ENCODE assay signal across 8 cellular contexts in genomic region chr13:29594310-29594709, GRCh38. TPM values are rescaled to one million over a fixed set of nuclear protein-coding genes. Genes with fewer than 3 reads are reported as not detected.
DNase-seq lines count a peak whose midpoint lies in the region; ATAC-seq and TF ChIP-seq lines count a peak whose summit lies in the region.

No MANE protein-coding gene starts in this region.

- no peaks in the 10 kb centered on the region for H3K9me3 ChIP-seq in effector memory CD4-positive, alpha-beta T cell (ENCODE audit: control insufficient read depth, low read length)

- peaks cover 54% of the 10 kb centered on the region for H3K4me1 Mint-ChIP-seq in WTC11
- H3K4me1 Mint-ChIP-seq in mesothelial cell of epicardium: peaks cover 8% of the 10 kb centered on the region
- H3K4me1 Mint-ChIP-seq in stimulated activated naive CD8-positive, alpha-beta T cell treated with anti-CD3 and anti-CD28 coated beads, Interleukin-15, amount 100 ng/mL, for 72 hours: peaks cover 59% of the 10 kb centered on the region

- H3K9me3 Mint-ChIP-seq in WTC11 (no peaks in the 10 kb centered on the region), mesothelial cell of epicardium (no peaks in the 10 kb centered on the region)
- no peaks in the 10 kb centered on the region for H3K9me3 Mint-ChIP-seq in stimulated activated naive CD8-positive, alpha-beta T cell treated with anti-CD3 and anti-CD28 coated beads, Interleukin-15, amount 100 ng/mL, for 72 hours

- peak; percentile 6 for DNase-seq in activated gamma-delta T cell treated with anti-CD3 and anti-CD28 coated beads, Interleukin-2, amount 50 U/mL, for 16 hours (ENCODE audit: low read depth)
- DNase-seq in activated gamma-delta T cell (lab: John Stamatoyannopoulos, UW): no peak
- DNase-seq in NCI-H2029 (lab: John Stamatoyannopoulos, UW): peak; percentile 18
- no peak for DNase-seq in WTC11 (ENCODE audit: low spot score)
- peak in 1 of 3 donors; percentile 12 for DNase-seq in effector memory CD4-positive, alpha-beta T cell
- DNase-seq in mesothelial cell of epicardium (ENCODE audit: low spot score in 2 of 2, unreplicated experiment in 2 of 2): peak in 1 of 2 experiments; percentile 45
- DNase-seq in stimulated activated naive CD8-positive, alpha-beta T cell treated with anti-CD3 and anti-CD28 coated beads, Interleukin-15, amount 100 ng/mL, for 72 hours: peak in 1 of 2 donors; percentile 59

- no peaks in the 10 kb centered on the region for H3K36me3 Mint-ChIP-seq in WTC11
- H3K36me3 Mint-ChIP-seq in mesothelial cell of epicardium: no peaks in the 10 kb centered on the region

- CTCF ChIA-PET in WTC11 (lab: Charles Lee): no interaction called here

- peak overlapping the region; percentile 73 for H3K27ac ChIP-seq in effector memory CD4-positive, alpha-beta T cell (ENCODE audit: insufficient read depth, low read length, poor library complexity, severe bottlenecking)

- H3K4me3 Mint-ChIP-seq in WTC11: peak overlapping the region; percentile 82
- H3K4me3 Mint-ChIP-seq in mesothelial cell of epicardium: peak overlapping the region; percentile 75
- peak overlapping the region; percentile 88 to 90 for H3K4me3 Mint-ChIP-seq in stimulated activated naive CD8-positive, alpha-beta T cell treated with anti-CD3 and anti-CD28 coated beads, Interleukin-15, amount 100 ng/mL, for 72 hours

- H3K4me3 ChIP-seq in effector memory CD4-positive, alpha-beta T cell (ENCODE audit: insufficient read depth, low read depth, low read length, poor library complexity, severe bottlenecking): peak overlapping the region; percentile 85

- H3K27me3 ChIP-seq in effector memory CD4-positive, alpha-beta T cell (replicated peaks; ENCODE audit: control insufficient read depth, insufficient read depth, low read length, poor library complexity, severe bottlenecking): no peaks in the 10 kb centered on the region

- H3K27me3 Mint-ChIP-seq in WTC11 (ENCODE audit: low read depth) (peaks cover 12% of the 10 kb centered on the region), mesothelial cell of epicardium (ENCODE audit: low read depth) (peaks cover 21% of the 10 kb centered on the region)
- H3K27me3 Mint-ChIP-seq in stimulated activated naive CD8-positive, alpha-beta T cell treated with anti-CD3 and anti-CD28 coated beads, Interleukin-15, amount 100 ng/mL, for 72 hours: peaks cover 8% of the 10 kb centered on the region

- peaks cover 8% of the 10 kb centered on the region for H3K4me1 ChIP-seq in effector memory CD4-positive, alpha-beta T cell (ENCODE audit: control insufficient read depth, insufficient read depth, low read length, poor library complexity, severe bottlenecking)

- TF ChIP-seq CTCF in WTC11 (IDR thresholded peaks at IDR 0.05): no peak
- no peak for TF ChIP-seq CTCF in mesothelial cell of epicardium (IDR thresholded peaks at IDR 0.05; ENCODE audit: unreplicated experiment)

- peak; percentile 36 for ATAC-seq in HG02798 (IDR thresholded peaks at IDR 0.05; ENCODE audit: poor library complexity, unreplicated experiment)
- ATAC-seq in WTC11: peak; percentile 9
- peak; percentile 46 for ATAC-seq in stimulated activated naive CD8-positive, alpha-beta T cell treated with anti-CD3 and anti-CD28 coated beads, Interleukin-15, amount 100 ng/mL, for 72 hours

- peak overlapping the region; percentile 86 for H3K27ac Mint-ChIP-seq in WTC11
- H3K27ac Mint-ChIP-seq in mesothelial cell of epicardium: peak overlapping the region; percentile 91
- H3K27ac Mint-ChIP-seq in stimulated activated naive CD8-positive, alpha-beta T cell treated with anti-CD3 and anti-CD28 coated beads, Interleukin-15, amount 100 ng/mL, for 72 hours: peak overlapping the region; percentile 95 to 99

- POLR2A ChIA-PET in WTC11 (lab: Charles Lee): interaction anchor here (0.6 kb wide), 1 partner anchor 27 kb away, joined by 3 read pairs; no protein-coding TSS in a partner anchor

- no peaks in the 10 kb centered on the region for H3K36me3 ChIP-seq in effector memory CD4-positive, alpha-beta T cell (ENCODE audit: control insufficient read depth, insufficient read depth, low read length)

TF ChIP-seq in WTC11, 78 proteins besides CTCF, POLR2A, EP300 and RAD21:
- TF ChIP-seq NR3C1 (CRISPR knock-in tag; conservative IDR thresholded peaks at IDR 0.05; ENCODE audit: low read depth) (no peak), ZSCAN18 (CRISPR knock-in tag; IDR thresholded peaks at IDR 0.05) (no peak), RELA (CRISPR knock-in tag; IDR thresholded peaks at IDR 0.05; ENCODE audit: borderline replicate concordance) (no peak), FOXJ3 (CRISPR knock-in tag; IDR thresholded peaks at IDR 0.05; ENCODE audit: borderline replicate concordance) (no peak), IRF2 (CRISPR knock-in tag; IDR thresholded peaks at IDR 0.05; ENCODE audit: borderline replicate concordance, low read depth) (no peak), FOXK1 (CRISPR knock-in tag; IDR thresholded peaks at IDR 0.05) (no peak)

RNA-seq across cellular contexts. Expression of gene SLC7A1, which starts 1.2 kb away (rescaled TPM):
- 67.0 to 84.5 TPM (median 68.9 TPM) in 3 replicates for total RNA-seq in WTC11 (2021)
- total RNA-seq in mesothelial cell of epicardium: 19.2 to 22.2 TPM (median 20.0 TPM) in 3 replicates

Comparison
In these comparisons a context has a peak if more than half of its experiments do, and no peak if none do; other contexts are left out.
1. DNase-seq: peak in activated gamma-delta T cell treated with anti-CD3 and anti-CD28 coated beads, Interleukin-2, amount 50 U/mL, for 16 hours (single experiment) and NCI-H2029 (single experiment); none in activated gamma-delta T cell (single experiment) and WTC11 (single experiment).
2. Peak in every context shown above with its lines, with median percentiles within 50 percentile points of each other: ATAC-seq, H3K27ac Mint-ChIP-seq and H3K4me3 Mint-ChIP-seq.